Comparison of ENCODE assay signal across 1 cellular context in the genomic region with DNA sequence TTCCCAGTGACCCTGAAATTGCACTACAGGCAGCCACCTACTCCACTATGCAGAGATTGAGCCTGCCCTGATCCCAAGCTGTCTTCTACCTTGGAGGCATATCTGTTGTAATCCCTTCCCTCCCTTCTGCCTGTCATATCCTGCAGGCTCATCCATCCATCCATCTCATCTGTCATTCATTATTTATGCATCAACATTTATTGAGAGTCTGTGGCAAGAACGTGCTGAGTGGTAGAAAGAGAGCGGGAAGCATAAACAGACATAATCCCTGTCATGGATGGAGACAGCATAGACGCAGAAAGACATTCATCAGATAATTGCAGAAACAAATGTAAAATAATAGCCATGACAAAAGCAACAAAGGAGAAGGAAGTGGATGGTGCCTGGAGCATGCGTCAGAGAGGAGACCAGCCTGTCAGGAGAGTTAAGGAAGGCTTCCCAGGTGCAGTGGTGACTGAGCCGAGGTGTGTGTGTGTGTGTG.
TF ChIP-seq lines count a peak whose summit lies in the region.

No MANE protein-coding gene starts in this region.

TF ChIP-seq in H1, 55 proteins besides CTCF, POLR2A, EP300 and RAD21 (continued from another document):
- TF ChIP-seq, protein P1, sequence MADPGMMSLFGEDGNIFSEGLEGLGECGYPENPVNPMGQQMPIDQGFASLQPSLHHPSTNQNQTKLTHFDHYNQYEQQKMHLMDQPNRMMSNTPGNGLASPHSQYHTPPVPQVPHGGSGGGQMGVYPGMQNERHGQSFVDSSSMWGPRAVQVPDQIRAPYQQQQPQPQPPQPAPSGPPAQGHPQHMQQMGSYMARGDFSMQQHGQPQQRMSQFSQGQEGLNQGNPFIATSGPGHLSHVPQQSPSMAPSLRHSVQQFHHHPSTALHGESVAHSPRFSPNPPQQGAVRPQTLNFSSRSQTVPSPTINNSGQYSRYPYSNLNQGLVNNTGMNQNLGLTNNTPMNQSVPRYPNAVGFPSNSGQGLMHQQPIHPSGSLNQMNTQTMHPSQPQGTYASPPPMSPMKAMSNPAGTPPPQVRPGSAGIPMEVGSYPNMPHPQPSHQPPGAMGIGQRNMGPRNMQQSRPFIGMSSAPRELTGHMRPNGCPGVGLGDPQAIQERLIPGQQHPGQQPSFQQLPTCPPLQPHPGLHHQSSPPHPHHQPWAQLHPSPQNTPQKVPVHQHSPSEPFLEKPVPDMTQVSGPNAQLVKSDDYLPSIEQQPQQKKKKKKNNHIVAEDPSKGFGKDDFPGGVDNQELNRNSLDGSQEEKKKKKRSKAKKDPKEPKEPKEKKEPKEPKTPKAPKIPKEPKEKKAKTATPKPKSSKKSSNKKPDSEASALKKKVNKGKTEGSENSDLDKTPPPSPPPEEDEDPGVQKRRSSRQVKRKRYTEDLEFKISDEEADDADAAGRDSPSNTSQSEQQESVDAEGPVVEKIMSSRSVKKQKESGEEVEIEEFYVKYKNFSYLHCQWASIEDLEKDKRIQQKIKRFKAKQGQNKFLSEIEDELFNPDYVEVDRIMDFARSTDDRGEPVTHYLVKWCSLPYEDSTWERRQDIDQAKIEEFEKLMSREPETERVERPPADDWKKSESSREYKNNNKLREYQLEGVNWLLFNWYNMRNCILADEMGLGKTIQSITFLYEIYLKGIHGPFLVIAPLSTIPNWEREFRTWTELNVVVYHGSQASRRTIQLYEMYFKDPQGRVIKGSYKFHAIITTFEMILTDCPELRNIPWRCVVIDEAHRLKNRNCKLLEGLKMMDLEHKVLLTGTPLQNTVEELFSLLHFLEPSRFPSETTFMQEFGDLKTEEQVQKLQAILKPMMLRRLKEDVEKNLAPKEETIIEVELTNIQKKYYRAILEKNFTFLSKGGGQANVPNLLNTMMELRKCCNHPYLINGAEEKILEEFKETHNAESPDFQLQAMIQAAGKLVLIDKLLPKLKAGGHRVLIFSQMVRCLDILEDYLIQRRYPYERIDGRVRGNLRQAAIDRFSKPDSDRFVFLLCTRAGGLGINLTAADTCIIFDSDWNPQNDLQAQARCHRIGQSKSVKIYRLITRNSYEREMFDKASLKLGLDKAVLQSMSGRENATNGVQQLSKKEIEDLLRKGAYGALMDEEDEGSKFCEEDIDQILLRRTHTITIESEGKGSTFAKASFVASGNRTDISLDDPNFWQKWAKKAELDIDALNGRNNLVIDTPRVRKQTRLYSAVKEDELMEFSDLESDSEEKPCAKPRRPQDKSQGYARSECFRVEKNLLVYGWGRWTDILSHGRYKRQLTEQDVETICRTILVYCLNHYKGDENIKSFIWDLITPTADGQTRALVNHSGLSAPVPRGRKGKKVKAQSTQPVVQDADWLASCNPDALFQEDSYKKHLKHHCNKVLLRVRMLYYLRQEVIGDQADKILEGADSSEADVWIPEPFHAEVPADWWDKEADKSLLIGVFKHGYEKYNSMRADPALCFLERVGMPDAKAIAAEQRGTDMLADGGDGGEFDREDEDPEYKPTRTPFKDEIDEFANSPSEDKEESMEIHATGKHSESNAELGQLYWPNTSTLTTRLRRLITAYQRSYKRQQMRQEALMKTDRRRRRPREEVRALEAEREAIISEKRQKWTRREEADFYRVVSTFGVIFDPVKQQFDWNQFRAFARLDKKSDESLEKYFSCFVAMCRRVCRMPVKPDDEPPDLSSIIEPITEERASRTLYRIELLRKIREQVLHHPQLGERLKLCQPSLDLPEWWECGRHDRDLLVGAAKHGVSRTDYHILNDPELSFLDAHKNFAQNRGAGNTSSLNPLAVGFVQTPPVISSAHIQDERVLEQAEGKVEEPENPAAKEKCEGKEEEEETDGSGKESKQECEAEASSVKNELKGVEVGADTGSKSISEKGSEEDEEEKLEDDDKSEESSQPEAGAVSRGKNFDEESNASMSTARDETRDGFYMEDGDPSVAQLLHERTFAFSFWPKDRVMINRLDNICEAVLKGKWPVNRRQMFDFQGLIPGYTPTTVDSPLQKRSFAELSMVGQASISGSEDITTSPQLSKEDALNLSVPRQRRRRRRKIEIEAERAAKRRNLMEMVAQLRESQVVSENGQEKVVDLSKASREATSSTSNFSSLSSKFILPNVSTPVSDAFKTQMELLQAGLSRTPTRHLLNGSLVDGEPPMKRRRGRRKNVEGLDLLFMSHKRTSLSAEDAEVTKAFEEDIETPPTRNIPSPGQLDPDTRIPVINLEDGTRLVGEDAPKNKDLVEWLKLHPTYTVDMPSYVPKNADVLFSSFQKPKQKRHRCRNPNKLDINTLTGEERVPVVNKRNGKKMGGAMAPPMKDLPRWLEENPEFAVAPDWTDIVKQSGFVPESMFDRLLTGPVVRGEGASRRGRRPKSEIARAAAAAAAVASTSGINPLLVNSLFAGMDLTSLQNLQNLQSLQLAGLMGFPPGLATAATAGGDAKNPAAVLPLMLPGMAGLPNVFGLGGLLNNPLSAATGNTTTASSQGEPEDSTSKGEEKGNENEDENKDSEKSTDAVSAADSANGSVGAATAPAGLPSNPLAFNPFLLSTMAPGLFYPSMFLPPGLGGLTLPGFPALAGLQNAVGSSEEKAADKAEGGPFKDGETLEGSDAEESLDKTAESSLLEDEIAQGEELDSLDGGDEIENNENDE (IDR thresholded peaks at IDR 0.05; ENCODE audit: insufficient replicate concordance, low read length): no peak
- TF ChIP-seq RXRA (IDR thresholded peaks at IDR 0.05; ENCODE audit: insufficient read depth, low read depth, low read length) (no peak), ZNF274 (IDR thresholded peaks at IDR 0.05; ENCODE audit: borderline replicate concordance, extremely low read depth, low read length) (no peak), CBX5 (IDR thresholded peaks at IDR 0.05; ENCODE audit: low read depth, low read length) (no peak), ASH2L (IDR thresholded peaks at IDR 0.05; ENCODE audit: low read length) (no peak), BACH1 (IDR thresholded peaks at IDR 0.05; ENCODE audit: low read length) (no peak), MAFK (IDR thresholded peaks at IDR 0.05; ENCODE audit: low read depth, low read length) (no peak), NANOG (IDR thresholded peaks at IDR 0.05; ENCODE audit: insufficient read depth, low read depth, low read length, poor library complexity, severe bottlenecking) (no peak)
- TF ChIP-seq, protein P2, sequence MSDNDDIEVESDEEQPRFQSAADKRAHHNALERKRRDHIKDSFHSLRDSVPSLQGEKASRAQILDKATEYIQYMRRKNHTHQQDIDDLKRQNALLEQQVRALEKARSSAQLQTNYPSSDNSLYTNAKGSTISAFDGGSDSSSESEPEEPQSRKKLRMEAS (IDR thresholded peaks at IDR 0.05): no peak
